Comparison of ENCODE assay signal across 25 cellular contexts in the genomic region with DNA sequence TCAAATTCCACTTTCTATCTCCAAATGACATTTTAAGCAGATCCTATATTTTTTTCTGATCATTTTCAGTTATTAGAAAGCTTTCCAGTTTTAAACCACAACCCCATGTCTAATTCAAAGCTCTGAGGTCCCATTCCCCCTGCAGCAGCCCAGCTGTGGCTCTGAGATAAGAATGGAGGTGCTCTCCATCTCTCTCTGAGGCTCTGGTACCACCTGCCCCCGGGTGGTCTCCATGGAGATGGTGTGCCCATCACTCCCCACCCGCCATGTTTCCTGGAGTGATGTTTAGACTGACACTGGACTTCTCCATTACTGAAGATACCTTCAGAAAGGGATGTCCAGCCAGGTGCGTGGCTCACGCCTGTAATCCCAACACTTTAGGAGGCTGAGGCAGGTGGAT.
"Had no signal": no experiment of that assay in that cellular context is flagged by ENCODE, and none has a peak within 500 bp of the region (broad histone marks: within the 10 kb centered on the region; RNA-seq: fewer than 3 reads in every experiment).

No MANE protein-coding gene starts in this region.

- H3K4me1 Mint-ChIP-seq: IgD-negative memory B cell had no signal

- H3K9me3 ChIP-seq: Peyer's patch, SJCRH30 had no signal

- H3K27ac Mint-ChIP-seq: IgD-negative memory B cell had no signal

- H3K4me3 Mint-ChIP-seq: IgD-negative memory B cell had no signal

- H3K4me3 ChIP-seq: PC-9, Peyer's patch, SJCRH30 had no signal

- FAIRE-seq: HTR-8/SVneo had no signal

- H3K27ac ChIP-seq: HL-60, PC-9, Peyer's patch, SJCRH30 had no signal

- ATAC-seq: Right ventricle myocardium inferior, SK-N-SH treated with all-trans-retinoic acid at 6 μM for 48 hours had no signal

- H3K4me2 ChIP-seq: PC-9 had no signal

- H3K9me3 Mint-ChIP-seq: IgD-negative memory B cell had no signal

- H3K27me3 ChIP-seq: Peyer's patch, SJCRH30 had no signal

- DNase-seq: KBM-7, MV-4-11, NCI-H1048, NCI-H1105, NCI-H1417, NCI-H1436 treated with DMSO at 0.1 percent for 48 hours, NCI-H187, NCI-H2029, NCI-H2081 treated with DMSO at 0.1 percent for 48 hours, NCI-H2227 treated with DMSO at 0.1 percent for 48 hours, NCI-H446, NCI-H510A, NCI-H524 treated with DMSO at 0.1 percent for 48 hours, NCI-H69, NCI-H774, PC-9, Peyer's patch, SHP77 treated with DMSO at 0.1 percent for 48 hours, SJCRH30, T-helper 1 cell had no signal

- H3K4me1 ChIP-seq: Peyer's patch, SJCRH30 had no signal

- H3K36me3 ChIP-seq: Peyer's patch, SJCRH30 had no signal

- H2AFZ ChIP-seq: PC-9 had no signal
